13 cellular contexts compared by ENCODE assay signal in genomic region chr17:40953876-40954275, GRCh38. TPM values are rescaled to one million over a fixed set of nuclear protein-coding genes. Genes with fewer than 3 reads are reported as not detected.
DNase-seq lines count a peak whose midpoint lies in the region; ATAC-seq and TF ChIP-seq lines count a peak whose summit lies in the region.
"Had no signal": no experiment of that assay in that cellular context is flagged by ENCODE, and none has a peak within 500 bp of the region (broad histone marks: within the 10 kb centered on the region; RNA-seq: fewer than 3 reads in every experiment).

No MANE protein-coding gene starts in this region.

- H3K4me1 ChIP-seq in esophagus muscularis mucosa (peaks cover 0 to 14% (median 12%) of the 10 kb centered on the region in 4 donors), ascending aorta (no peaks in the 10 kb centered on the region)

- TF ChIP-seq EP300 in esophagus muscularis mucosa (IDR thresholded peaks at IDR 0.05) = no peak

- DNase-seq in AG08395 (ENCODE audit: low spot score) = peak; percentile 50
- DNase-seq in GM04504 (ENCODE audit: low read depth) = peak; percentile 51
- DNase-seq in astrocyte of the hippocampus (ENCODE audit: low read depth, low spot score) = peak; percentile 41
- peak; percentile 96 for DNase-seq in kidney tubule cell (ENCODE audit: low spot score)
- DNase-seq in esophagus muscularis mucosa (ENCODE audit: extremely low spot score) = no peak
- no peak for DNase-seq in ascending aorta (ENCODE audit: low spot score in 2 of 2)
- DNase-seq in cerebellar nuclear complex (lab: John Stamatoyannopoulos, UW) = no peak
- DNase-seq: CD4-positive, alpha-beta T cell; NCI-H446 had no signal

- no peak for ATAC-seq in GM18868 (IDR thresholded peaks at IDR 0.05; ENCODE audit: unreplicated experiment)

- H3K27me3 ChIP-seq in esophagus muscularis mucosa (peaks cover 0 to 11% (median 3%) of the 10 kb centered on the region in 4 donors), ascending aorta (no peaks in the 10 kb centered on the region)

- no peak for TF ChIP-seq POLR2A in esophagus muscularis mucosa (IDR thresholded peaks at IDR 0.05; ENCODE audit: low read depth)

- intact Hi-C loops in esophagus muscularis mucosa (cut with DNase I) (no loop called here), ascending aorta (cut with DNase I) (no loop called here)

- H3K36me3 ChIP-seq in esophagus muscularis mucosa = no peaks in the 10 kb centered on the region
- H3K36me3 ChIP-seq in ascending aorta = no peaks in the 10 kb centered on the region

- no peaks in the 10 kb centered on the region for H3K9me3 ChIP-seq in esophagus muscularis mucosa
- H3K9me3 ChIP-seq in ascending aorta = no peaks in the 10 kb centered on the region

- H3K27ac ChIP-seq in esophagus muscularis mucosa (replicated peaks in 1 of 4) (no peak overlapping the region), ascending aorta (no peak overlapping the region)

- WGBS in esophagus muscularis mucosa = 77% methylated on average over 2 of the region's 2 CpGs

- H3K4me3 ChIP-seq in esophagus muscularis mucosa (no peak overlapping the region), ascending aorta (no peak overlapping the region)

- TF ChIP-seq CTCF in esophagus muscularis mucosa (IDR thresholded peaks at IDR 0.05) (no peak), ascending aorta (IDR thresholded peaks at IDR 0.05) (no peak)

RNA-seq across cellular contexts. Expression of gene KRT39, which starts 12.9 kb away (rescaled TPM):
- not detected for total RNA-seq in esophagus muscularis mucosa
- not detected for total RNA-seq in ascending aorta
- total RNA-seq: CD4-positive, alpha-beta T cell; chondrocyte; lung microvascular endothelial cell; pulmonary artery endothelial cell had no signal

RNA-seq across cellular contexts. Expression of gene KRT23, which starts 16.4 kb away (rescaled TPM):
- total RNA-seq in esophagus muscularis mucosa (under 1 TPM in 1 of 4 donors, not detected in 3; 0.50 TPM), ascending aorta (not detected)
- total RNA-seq: CD4-positive, alpha-beta T cell; chondrocyte; pulmonary artery endothelial cell had no signal

RNA-seq across cellular contexts. Expression of gene KRT40, which starts 30.2 kb away (rescaled TPM):
- total RNA-seq in esophagus muscularis mucosa (not detected), ascending aorta (not detected)
- total RNA-seq: CD4-positive, alpha-beta T cell; chondrocyte; lung microvascular endothelial cell; pulmonary artery endothelial cell had no signal

RNA-seq across cellular contexts. Expression of gene KRTAP3-3, which starts 40.1 kb away (rescaled TPM):
- not detected for total RNA-seq in esophagus muscularis mucosa
- total RNA-seq in ascending aorta = not detected
- total RNA-seq: CD4-positive, alpha-beta T cell; chondrocyte; lung microvascular endothelial cell; pulmonary artery endothelial cell had no signal

RNA-seq across cellular contexts. Expression of gene KRTAP3-2, which starts 45.8 kb away (rescaled TPM):
- total RNA-seq in esophagus muscularis mucosa (not detected), ascending aorta (not detected)
- total RNA-seq: CD4-positive, alpha-beta T cell; chondrocyte; lung microvascular endothelial cell; pulmonary artery endothelial cell had no signal

Comparison
In these comparisons a context has a peak if more than half of its experiments do, and no peak if none do; other contexts are left out.
1. DNase-seq: peak in AG08395 (single experiment), GM04504 (single experiment), astrocyte of the hippocampus (single experiment) and kidney tubule cell (single experiment); none in esophagus muscularis mucosa (single experiment), ascending aorta (0 of 2) and cerebellar nuclear complex (0 of 2).